In genomic region chr12:64567570-64567969, GRCh38 we compare ENCODE assay signal across 18 cellular contexts.
"Had no signal": no experiment of that assay in that cellular context is flagged by ENCODE, and none has a peak within 500 bp of the region (broad histone marks: within the 10 kb centered on the region; RNA-seq: fewer than 3 reads in every experiment).

No MANE protein-coding gene starts in this region.

- H3K4me3 Mint-ChIP-seq: activated CD8-positive, alpha-beta T cell treated with anti-CD3 and anti-CD28 coated beads for 36 hours; naive B cell; stimulated activated naive CD8-positive, alpha-beta T cell treated with anti-CD3 and anti-CD28 coated beads, Interleukin-15, Interleukin-2, amounts not matched to agents 100 ng/mL and 50 ng/mL, for 24 hours had no signal

- H3K9me3 Mint-ChIP-seq: stimulated activated naive CD8-positive, alpha-beta T cell treated with anti-CD3 and anti-CD28 coated beads, Interleukin-15, Interleukin-2, amounts not matched to agents 100 ng/mL and 50 ng/mL, for 24 hours had no signal

- H3K27me3 ChIP-seq: ascending aorta, colonic mucosa had no signal

- DNase-seq: activated CD4-positive, alpha-beta T cell treated with anti-CD3 and anti-CD28 coated beads for 4 hours; activated CD8-positive, alpha-beta memory T cell treated with anti-CD3 and anti-CD28 coated beads, Interleukin-2, amount 50 U/mL, for 48 hours; activated CD8-positive, alpha-beta T cell treated with anti-CD3 and anti-CD28 coated beads for 36 hours; activated naive CD4-positive, alpha-beta T cell; caudate nucleus; effector CD8-positive, alpha-beta T cell; kidney; midbrain; naive B cell; occipital lobe; stimulated activated CD4-positive, alpha-beta T cell treated with anti-CD3 and anti-CD28 coated beads, Interleukin-2, amount 100 ng/mL, for 48 hours; T1000 had no signal

- H3K9me3 ChIP-seq: ascending aorta, colonic mucosa, prostate gland had no signal

- H3K27ac Mint-ChIP-seq: activated CD8-positive, alpha-beta T cell treated with anti-CD3 and anti-CD28 coated beads for 36 hours; stimulated activated naive CD8-positive, alpha-beta T cell treated with anti-CD3 and anti-CD28 coated beads, Interleukin-15, Interleukin-2, amounts not matched to agents 100 ng/mL and 50 ng/mL, for 24 hours had no signal

- H3K4me3 ChIP-seq: ascending aorta, colonic mucosa, prostate gland had no signal

- H3K27ac ChIP-seq: ascending aorta, colonic mucosa, prostate gland had no signal

- H3K36me3 ChIP-seq: ascending aorta, colonic mucosa, prostate gland had no signal

- H3K27me3 Mint-ChIP-seq: activated CD8-positive, alpha-beta T cell treated with anti-CD3 and anti-CD28 coated beads for 36 hours; stimulated activated naive CD8-positive, alpha-beta T cell treated with anti-CD3 and anti-CD28 coated beads, Interleukin-15, Interleukin-2, amounts not matched to agents 100 ng/mL and 50 ng/mL, for 24 hours had no signal

- H3K4me1 ChIP-seq: ascending aorta, prostate gland had no signal

- FAIRE-seq: frontal cortex, kidney had no signal

- ATAC-seq: activated CD8-positive, alpha-beta T cell treated with anti-CD3 and anti-CD28 coated beads for 36 hours; sciatic nerve had no signal
